In the genomic region with DNA sequence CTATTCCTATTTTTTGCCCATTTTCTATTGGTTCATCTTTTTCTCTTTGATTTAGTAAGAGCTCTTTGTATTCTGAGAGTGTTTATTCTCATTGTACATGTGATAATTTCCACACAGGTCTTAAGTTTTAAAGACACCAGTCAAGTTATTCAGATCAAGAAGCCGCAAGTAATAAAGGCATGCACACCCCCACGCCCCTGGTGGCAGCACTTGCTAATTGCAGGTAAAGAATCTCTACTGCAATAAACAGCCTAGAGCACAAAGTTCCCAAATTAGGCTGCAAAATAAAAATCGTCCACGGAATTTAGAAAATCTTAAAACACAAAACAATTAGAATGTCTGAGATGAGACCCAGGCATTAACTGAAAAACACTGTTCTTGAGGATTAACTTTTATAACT, we compare ENCODE assay signal across 8 cellular contexts. TPM values are rescaled to one million over a fixed set of nuclear protein-coding genes. Genes with fewer than 3 reads are reported as not detected.
DNase-seq lines count a peak whose midpoint lies in the region; ATAC-seq and TF ChIP-seq lines count a peak whose summit lies in the region.

No MANE protein-coding gene starts in this region.

- H3K4me1 Mint-ChIP-seq in IgD-negative memory B cell, result peaks cover 13 to 32% (median 27%) of the 10 kb centered on the region in 3 donors
- peaks cover 21% of the 10 kb centered on the region for H3K4me1 Mint-ChIP-seq in activated naive CD4-positive, alpha-beta T cell treated with anti-CD3 and anti-CD28 coated beads for 36 hours (ENCODE audit: low read depth)
- no peaks in the 10 kb centered on the region for H3K4me1 Mint-ChIP-seq in nephron

- ATAC-seq in HG03460 (IDR thresholded peaks at IDR 0.05; ENCODE audit: unreplicated experiment), result no peak
- ATAC-seq in HG02678 (IDR thresholded peaks at IDR 0.05; ENCODE audit: unreplicated experiment), result no peak

- H3K9me3 Mint-ChIP-seq in IgD-negative memory B cell (no peaks in the 10 kb centered on the region), nephron (no peaks in the 10 kb centered on the region)
- H3K9me3 Mint-ChIP-seq in activated naive CD4-positive, alpha-beta T cell treated with anti-CD3 and anti-CD28 coated beads for 36 hours, result no peaks in the 10 kb centered on the region

- H3K27me3 Mint-ChIP-seq in IgD-negative memory B cell, result no peaks in the 10 kb centered on the region
- no peaks in the 10 kb centered on the region for H3K27me3 Mint-ChIP-seq in activated naive CD4-positive, alpha-beta T cell treated with anti-CD3 and anti-CD28 coated beads for 36 hours (ENCODE audit: low read depth)
- H3K27me3 Mint-ChIP-seq in nephron (ENCODE audit: low read depth), result no peaks in the 10 kb centered on the region

- DNase-seq in D341Med (ENCODE audit: low spot score), result peak; percentile 50
- peak; percentile 53 for DNase-seq in activated naive CD4-positive, alpha-beta T cell treated with anti-CD3 and anti-CD28 coated beads for 36 hours
- DNase-seq in NCI-H446 (lab: John Stamatoyannopoulos, UW), result no peak
- no peak for DNase-seq in NCI-H146 (lab: John Stamatoyannopoulos, UW)

- CTCF ChIA-PET in activated naive CD4-positive, alpha-beta T cell treated with anti-CD3 and anti-CD28 coated beads for 36 hours (lab: Charles Lee), result interaction anchor here (0.6 kb wide), 1 partner anchor 198 kb away, joined by 3 read pairs; no protein-coding TSS in a partner anchor

- H3K36me3 Mint-ChIP-seq in IgD-negative memory B cell (peaks cover 42% of the 10 kb centered on the region), nephron (ENCODE audit: low read depth) (peaks cover 19% of the 10 kb centered on the region)
- peaks cover 23% of the 10 kb centered on the region for H3K36me3 Mint-ChIP-seq in activated naive CD4-positive, alpha-beta T cell treated with anti-CD3 and anti-CD28 coated beads for 36 hours (ENCODE audit: low read depth)

- TF ChIP-seq CTCF in nephron (IDR thresholded peaks at IDR 0.05; ENCODE audit: unreplicated experiment in 3 of 3), result peak; percentile 18 to 29 (median 21)

- H3K4me3 Mint-ChIP-seq in IgD-negative memory B cell (no peak overlapping the region), nephron (no peak overlapping the region)
- H3K4me3 Mint-ChIP-seq in activated naive CD4-positive, alpha-beta T cell treated with anti-CD3 and anti-CD28 coated beads for 36 hours, result no peak overlapping the region

- peak overlapping the region in 2 of 3 donors; percentile 52 to 71 for H3K27ac Mint-ChIP-seq in IgD-negative memory B cell
- no peak overlapping the region for H3K27ac Mint-ChIP-seq in activated naive CD4-positive, alpha-beta T cell treated with anti-CD3 and anti-CD28 coated beads for 36 hours
- no peak overlapping the region for H3K27ac Mint-ChIP-seq in nephron

- intact Hi-C loops in activated naive CD4-positive, alpha-beta T cell treated with anti-CD3 and anti-CD28 coated beads for 36 hours (cut with micrococcal nuclease), result no loop called here

RNA-seq across cellular contexts. Expression of a gene that starts 45.2 kb away (rescaled TPM):
- polyA plus RNA-seq in IgD-negative memory B cell, result 38.2 TPM
- total RNA-seq in activated naive CD4-positive, alpha-beta T cell treated with anti-CD3 and anti-CD28 coated beads for 36 hours, result 10 to 100 TPM in 1 of 2 experiments, 1 to 10 TPM in 1; 9.5 to 10.4 TPM

Comparison
In these comparisons a context has a peak if more than half of its experiments do, and no peak if none do; other contexts are left out.
1. DNase-seq: peak in D341Med (single experiment) and activated naive CD4-positive, alpha-beta T cell treated with anti-CD3 and anti-CD28 coated beads for 36 hours (single experiment); none in NCI-H446 (0 of 2) and NCI-H146 (single experiment).
2. H3K27ac Mint-ChIP-seq: peak in IgD-negative memory B cell (2 of 3); none in activated naive CD4-positive, alpha-beta T cell treated with anti-CD3 and anti-CD28 coated beads for 36 hours (single experiment) and nephron (0 of 3).